ENCODE assay signal across 27 cellular contexts in genomic region chr6:116986819-116987218, GRCh38.
"Had no signal": no experiment of that assay in that cellular context is flagged by ENCODE, and none has a peak within 500 bp of the region (broad histone marks: within the 10 kb centered on the region; RNA-seq: fewer than 3 reads in every experiment).

No MANE protein-coding gene starts in this region.

- ATAC-seq: stimulated activated effector memory CD8-positive, alpha-beta T cell treated with anti-CD3 and anti-CD28 coated beads, Interleukin-12 subunit alpha, Interleukin-12 subunit beta, amount 100 ng/mL, for 72 hours; stimulated activated memory B cell treated with anti-CD40 and anti-IgM and Interleukin-4, amounts not matched to agents 10 μg/mL and 1 μg/mL and 100 μg/mL, for 72 hours; stimulated activated naive B cell treated with anti-CD40 and anti-IgM and Interleukin-4, amounts not matched to agents 10 μg/mL and 1 μg/mL and 100 μg/mL, for 72 hours; stimulated activated naive CD8-positive, alpha-beta T cell treated with anti-CD3 and anti-CD28 coated beads, Interleukin-15, amount 100 ng/mL, for 72 hours; stimulated activated naive CD8-positive, alpha-beta T cell treated with anti-CD3 and anti-CD28 coated beads, Interleukin-15, Interleukin-2, amounts not matched to agents 100 U/mL and 50 U/mL, for 24 hours; upper lobe of right lung had no signal

- H3K27me3 ChIP-seq: stomach, suprapubic skin, testis, thyroid gland, tibial artery, tibial nerve, upper lobe of left lung, upper lobe of right lung, uterus, vagina had no signal

- H3K4me1 Mint-ChIP-seq: stimulated activated effector memory CD8-positive, alpha-beta T cell treated with anti-CD3 and anti-CD28 coated beads, Interleukin-12 subunit alpha, Interleukin-12 subunit beta, amount 100 ng/mL, for 72 hours; stimulated activated memory B cell treated with anti-CD40 and anti-IgM and Interleukin-4, amounts not matched to agents 10 μg/mL and 1 μg/mL and 100 μg/mL, for 72 hours; stimulated activated naive B cell treated with anti-CD40 and anti-IgM and Interleukin-4, amounts not matched to agents 10 μg/mL and 1 μg/mL and 100 μg/mL, for 72 hours; stimulated activated naive CD8-positive, alpha-beta T cell treated with anti-CD3 and anti-CD28 coated beads, Interleukin-15, amount 100 ng/mL, for 72 hours had no signal

- H3K4me1 ChIP-seq: stomach, suprapubic skin, testis, thyroid gland, tibial artery, tibial nerve, upper lobe of left lung, upper lobe of right lung, uterus, vagina had no signal

- H3K27me3 Mint-ChIP-seq: stimulated activated memory B cell treated with anti-CD40 and anti-IgM and Interleukin-4, amounts not matched to agents 10 μg/mL and 1 μg/mL and 100 μg/mL, for 72 hours; stimulated activated naive B cell treated with anti-CD40 and anti-IgM and Interleukin-4, amounts not matched to agents 10 μg/mL and 1 μg/mL and 100 μg/mL, for 72 hours; stimulated activated naive CD8-positive, alpha-beta T cell treated with anti-CD3 and anti-CD28 coated beads, Interleukin-15, amount 100 ng/mL, for 72 hours; stimulated activated naive CD8-positive, alpha-beta T cell treated with anti-CD3 and anti-CD28 coated beads, Interleukin-15, Interleukin-2, amounts not matched to agents 100 ng/mL and 50 ng/mL, for 24 hours; type B pancreatic cell had no signal

- H3K36me3 Mint-ChIP-seq: stimulated activated effector memory CD8-positive, alpha-beta T cell treated with anti-CD3 and anti-CD28 coated beads, Interleukin-12 subunit alpha, Interleukin-12 subunit beta, amount 100 ng/mL, for 72 hours; stimulated activated memory B cell treated with anti-CD40 and anti-IgM and Interleukin-4, amounts not matched to agents 10 μg/mL and 1 μg/mL and 100 μg/mL, for 72 hours; stimulated activated naive B cell treated with anti-CD40 and anti-IgM and Interleukin-4, amounts not matched to agents 10 μg/mL and 1 μg/mL and 100 μg/mL, for 72 hours; type B pancreatic cell had no signal

- H3K27ac ChIP-seq: stomach, suprapubic skin, testis, thoracic aorta, thyroid gland, tibial artery, tibial nerve, upper lobe of left lung, upper lobe of right lung, uterus, vagina had no signal

- H3K4me3 ChIP-seq: stomach, suprapubic skin, testis, thoracic aorta, thyroid gland, tibial artery, tibial nerve, upper lobe of left lung, upper lobe of right lung, uterus, vagina had no signal

- H3K27ac Mint-ChIP-seq: stimulated activated effector memory CD8-positive, alpha-beta T cell treated with anti-CD3 and anti-CD28 coated beads, Interleukin-12 subunit alpha, Interleukin-12 subunit beta, amount 100 ng/mL, for 72 hours; stimulated activated memory B cell treated with anti-CD40 and anti-IgM and Interleukin-4, amounts not matched to agents 10 μg/mL and 1 μg/mL and 100 μg/mL, for 72 hours; stimulated activated naive B cell treated with anti-CD40 and anti-IgM and Interleukin-4, amounts not matched to agents 10 μg/mL and 1 μg/mL and 100 μg/mL, for 72 hours; stimulated activated naive CD8-positive, alpha-beta T cell treated with anti-CD3 and anti-CD28 coated beads, Interleukin-15, amount 100 ng/mL, for 72 hours; stimulated activated naive CD8-positive, alpha-beta T cell treated with anti-CD3 and anti-CD28 coated beads, Interleukin-15, Interleukin-2, amounts not matched to agents 100 ng/mL and 50 ng/mL, for 24 hours; type B pancreatic cell had no signal

- H3K36me3 ChIP-seq: stomach, suprapubic skin, thoracic aorta, thyroid gland, tibial artery, tibial nerve, upper lobe of left lung, upper lobe of right lung, uterus, vagina had no signal

- H3K9me3 ChIP-seq: suprapubic skin, testis, thoracic aorta, thyroid gland, upper lobe of right lung, uterus had no signal

- H3K4me3 Mint-ChIP-seq: stimulated activated effector memory CD8-positive, alpha-beta T cell treated with anti-CD3 and anti-CD28 coated beads, Interleukin-12 subunit alpha, Interleukin-12 subunit beta, amount 100 ng/mL, for 72 hours; stimulated activated memory B cell treated with anti-CD40 and anti-IgM and Interleukin-4, amounts not matched to agents 10 μg/mL and 1 μg/mL and 100 μg/mL, for 72 hours; stimulated activated naive B cell treated with anti-CD40 and anti-IgM and Interleukin-4, amounts not matched to agents 10 μg/mL and 1 μg/mL and 100 μg/mL, for 72 hours; stimulated activated naive CD8-positive, alpha-beta T cell treated with anti-CD3 and anti-CD28 coated beads, Interleukin-15, amount 100 ng/mL, for 72 hours; stimulated activated naive CD8-positive, alpha-beta T cell treated with anti-CD3 and anti-CD28 coated beads, Interleukin-15, Interleukin-2, amounts not matched to agents 100 ng/mL and 50 ng/mL, for 24 hours; type B pancreatic cell had no signal

- H3K9me3 Mint-ChIP-seq: type B pancreatic cell had no signal

- DNase-seq: stimulated activated CD4-positive, alpha-beta T cell treated with anti-CD3 and anti-CD28 coated beads, Interleukin-2, amount 100 ng/mL, for 48 hours; stimulated activated CD4-positive, alpha-beta T cell treated with anti-CD3 and anti-CD28 coated beads, Interleukin-4, amount 100 ng/mL, for 1 hour; stimulated activated CD4-positive, alpha-beta T cell treated with anti-CD3 and anti-CD28 coated beads, Interleukin-4, amount 100 ng/mL, for 24 hours; stimulated activated CD4-positive, alpha-beta T cell treated with anti-CD3 and anti-CD28 coated beads, Interleukin-4, amount 100 ng/mL, for 4 hours; stimulated activated CD8-positive, alpha-beta memory T cell treated with anti-CD3 and anti-CD28 coated beads, Interleukin-4, amount 100 ng/mL, for 48 hours; stimulated activated naive B cell treated with anti-CD40 and anti-IgM and Interleukin-4, amounts not matched to agents 10 μg/mL and 1 μg/mL and 100 μg/mL, for 72 hours; stimulated activated naive CD4-positive, alpha-beta T cell; stimulated activated naive CD4-positive, alpha-beta T cell treated with Interleukin-2 at 50 U/mL for 16 hours; stimulated activated naive CD8-positive, alpha-beta T cell treated with anti-CD3 and anti-CD28 coated beads, Interleukin-15, amount 100 ng/mL, for 72 hours; stimulated activated naive CD8-positive, alpha-beta T cell treated with anti-CD3 and anti-CD28 coated beads, Interleukin-15, Interleukin-2, amounts not matched to agents 100 U/mL and 50 U/mL, for 24 hours; stomach; substantia nigra; testis; thyroid gland; tibial artery; trophoblast cell; upper lobe of left lung; upper lobe of right lung; uterus had no signal
